Comparison of ENCODE assay signal across 11 cellular contexts in the genomic region with DNA sequence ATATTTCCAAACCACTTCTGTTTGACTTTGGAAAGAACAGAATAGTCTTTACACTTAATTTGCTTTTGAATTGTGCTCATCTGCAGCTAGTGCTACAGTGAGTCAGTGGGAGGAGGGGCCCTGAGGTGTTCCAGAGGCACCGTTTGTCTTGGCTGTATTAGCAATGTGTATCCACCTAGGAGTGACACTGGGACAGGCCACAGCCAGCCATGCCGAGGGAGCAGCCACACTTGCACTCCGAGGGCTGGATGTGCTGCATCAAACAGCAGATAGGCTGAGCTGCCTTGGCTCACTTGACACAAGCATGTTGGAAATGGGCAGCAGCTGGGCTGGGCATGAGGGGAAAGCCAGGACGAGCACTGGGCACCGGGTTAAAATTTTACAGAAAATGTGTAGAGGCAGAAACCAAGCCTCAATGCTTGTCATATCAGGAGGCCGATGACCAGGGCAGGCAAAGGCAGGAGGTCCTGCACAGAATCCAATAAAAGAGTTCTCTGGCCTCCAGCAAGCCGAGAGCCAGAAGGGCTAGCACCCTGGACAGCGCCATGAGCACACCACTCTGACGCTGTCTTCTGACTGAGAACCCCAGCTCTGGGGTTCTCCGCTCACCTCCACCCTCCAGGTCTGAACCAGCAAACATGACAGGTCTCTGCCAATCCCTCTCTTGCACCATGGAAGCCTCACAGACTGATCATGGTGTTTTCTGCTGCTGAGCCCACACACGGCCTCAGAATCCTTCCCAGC.
DNase-seq lines count a peak whose midpoint lies in the region; ATAC-seq and TF ChIP-seq lines count a peak whose summit lies in the region.
"Had no signal": no experiment of that assay in that cellular context is flagged by ENCODE, and none has a peak within 500 bp of the region (broad histone marks: within the 10 kb centered on the region; RNA-seq: fewer than 3 reads in every experiment).

No MANE protein-coding gene starts in this region.

- H3K79me1 ChIP-seq in IMR-90 (ENCODE audit: low read depth in 1 of 2, low read length in 2 of 2): no peaks in the 10 kb centered on the region

- H2BK20ac ChIP-seq in IMR-90 (ENCODE audit: low read depth, low read length): no peak overlapping the region

- H2AK9ac ChIP-seq in IMR-90 (replicated peaks; ENCODE audit: low read depth, low read length, poor library complexity): no peak overlapping the region

- H3K36me3 ChIP-seq in IMR-90 (ENCODE audit: control insufficient read depth, insufficient read depth, low read length): no peaks in the 10 kb centered on the region
- H3K36me3 ChIP-seq in uterus: no peaks in the 10 kb centered on the region

- no peaks in the 10 kb centered on the region for H3K27me3 Mint-ChIP-seq in activated naive CD8-positive, alpha-beta T cell treated with anti-CD3 and anti-CD28 coated beads, Interleukin-2, amount 50 U/mL, for 24 hours

- H3K27me3 ChIP-seq in IMR-90 (ENCODE audit: control insufficient read depth, insufficient read depth, low read length): no peaks in the 10 kb centered on the region
- no peaks in the 10 kb centered on the region for H3K27me3 ChIP-seq in uterus

- no peaks in the 10 kb centered on the region for H3K9me3 Mint-ChIP-seq in activated naive CD8-positive, alpha-beta T cell treated with anti-CD3 and anti-CD28 coated beads, Interleukin-2, amount 50 U/mL, for 24 hours

- no peak overlapping the region for H3K23ac ChIP-seq in IMR-90 (ENCODE audit: low read depth, low read length)

- 17% methylated on average over 2 of the region's 11 CpGs; no CpG with 5 or more reads in 1 of the 2 experiments for WGBS in IMR-90 (ENCODE audit: extremely low coverage in 2 of 2, insufficient read length in 1 of 2), 2 experiments

- CTCF ChIA-PET in IMR-90 (lab: Yijun Ruan, JAX): no interaction called here

- H4K20me1 ChIP-seq in IMR-90 (ENCODE audit: insufficient read depth, low read length): no peaks in the 10 kb centered on the region

- DNase-seq in ELR (ENCODE audit: low read depth): peak; percentile 6
- peak; percentile 10 for DNase-seq in IMR-90
- DNase-seq in activated naive CD8-positive, alpha-beta T cell treated with anti-CD3 and anti-CD28 coated beads, Interleukin-2, amount 50 U/mL, for 24 hours: peak; percentile 19
- peak; percentile 26 for DNase-seq in mucosa of gallbladder (ENCODE audit: low spot score)
- no peak for DNase-seq in central memory CD4-positive, alpha-beta T cell
- DNase-seq in NCI-H2029 (lab: John Stamatoyannopoulos, UW): no peak
- no peak for DNase-seq in uterus
- DNase-seq: activated naive CD4-positive, alpha-beta T cell treated with Interleukin-2 at 50 U/mL for 16 hours; NCI-H1092; SHP77 treated with DMSO at 0.1 percent for 48 hours had no signal

- no peak overlapping the region for H2BK120ac ChIP-seq in IMR-90 (ENCODE audit: low read depth, low read length)

- intact Hi-C loops in IMR-90 (cut with micrococcal nuclease): no loop called here
- intact Hi-C loops in uterus (cut with DNase I; ENCODE audit: low total_unique reads): no loop called here

- POLR2A ChIA-PET in IMR-90 (lab: Charles Lee; ENCODE audit: unreplicated experiment): no interaction called here

- no peak for TF ChIP-seq RAD21 in IMR-90 (IDR thresholded peaks at IDR 0.05; ENCODE audit: low read length)

- no peak overlapping the region for H3K56ac ChIP-seq in IMR-90 (ENCODE audit: extremely low read depth, insufficient read depth, low read length)

- no peak overlapping the region for H3K27ac ChIP-seq in IMR-90 (ENCODE audit: insufficient read depth, low read length)
- H3K27ac ChIP-seq in uterus: no peak overlapping the region

- H3K4me2 ChIP-seq in IMR-90 (ENCODE audit: low read depth, low read length): no peak overlapping the region

- TF ChIP-seq CTCF in IMR-90 (conservative IDR thresholded peaks at IDR 0.05; ENCODE audit: low read depth, low read length) (no peak), uterus (IDR thresholded peaks at IDR 0.05) (no peak)

- no peak overlapping the region for H3K14ac ChIP-seq in IMR-90 (replicated peaks; ENCODE audit: low read depth, low read length)

- H2AFZ ChIP-seq in IMR-90 (replicated peaks; ENCODE audit: low read length, poor library complexity): no peak overlapping the region

- no peak overlapping the region for H4K91ac ChIP-seq in IMR-90 (ENCODE audit: insufficient read depth, low read depth, low read length)

- no peak overlapping the region for H3K4ac ChIP-seq in IMR-90 (ENCODE audit: low read depth, low read length)

- dilution Hi-C loops in IMR-90 (cut with HindIII; ENCODE audit: low sequenced_read_pairs, unreplicated experiment): no loop called here

- TF ChIP-seq POLR2A in IMR-90 (IDR thresholded peaks at IDR 0.05; ENCODE audit: low read depth, low read length) (no peak), uterus (IDR thresholded peaks at IDR 0.05) (no peak)

- no peak overlapping the region for H3K27ac Mint-ChIP-seq in activated naive CD8-positive, alpha-beta T cell treated with anti-CD3 and anti-CD28 coated beads, Interleukin-2, amount 50 U/mL, for 24 hours
- H3K27ac Mint-ChIP-seq: nephron had no signal

- no peak overlapping the region for H2BK15ac ChIP-seq in IMR-90 (ENCODE audit: low read depth, low read length)

- H3K18ac ChIP-seq in IMR-90 (ENCODE audit: low read depth, low read length): no peak overlapping the region

- no peaks in the 10 kb centered on the region for H3K36me3 Mint-ChIP-seq in activated naive CD8-positive, alpha-beta T cell treated with anti-CD3 and anti-CD28 coated beads, Interleukin-2, amount 50 U/mL, for 24 hours (ENCODE audit: low read depth)

- H4K5ac ChIP-seq in IMR-90 (ENCODE audit: low read depth, low read length): no peak overlapping the region

- H3K4me1 Mint-ChIP-seq in activated naive CD8-positive, alpha-beta T cell treated with anti-CD3 and anti-CD28 coated beads, Interleukin-2, amount 50 U/mL, for 24 hours: no peaks in the 10 kb centered on the region
- H3K4me1 Mint-ChIP-seq: nephron had no signal

- ATAC-seq in IMR-90 (ENCODE audit: low read depth): peak; percentile 67
- ATAC-seq in activated naive CD8-positive, alpha-beta T cell treated with anti-CD3 and anti-CD28 coated beads, Interleukin-2, amount 50 U/mL, for 24 hours: no peak

- no peaks in the 10 kb centered on the region for H3K9me3 ChIP-seq in IMR-90 (ENCODE audit: control insufficient read depth, insufficient read depth, low read length)
- no peaks in the 10 kb centered on the region for H3K9me3 ChIP-seq in uterus

- H2BK5ac ChIP-seq in IMR-90 (ENCODE audit: low read depth, low read length, poor library complexity, severe bottlenecking): no peak overlapping the region

- no TSS peak for BruUV-seq in IMR-90 (replicated peaks; lab: Mats Ljungman, UMichigan)

- in situ Hi-C loops in IMR-90 (cut with MboI; ENCODE audit: low sequenced_read_pairs): no loop called here

- no peak overlapping the region for H4K8ac ChIP-seq in IMR-90 (ENCODE audit: low read depth in 2 of 2, low read length in 2 of 2)

- H3K9ac ChIP-seq in IMR-90 (ENCODE audit: low read depth, low read length): no peak overlapping the region

- H3K4me3 ChIP-seq in IMR-90 (ENCODE audit: insufficient read depth, low read depth, low read length) (no peak overlapping the region), uterus (no peak overlapping the region)

- no peak overlapping the region for H2AK5ac ChIP-seq in IMR-90 (ENCODE audit: low read depth, low read length)

- H3K4me3 Mint-ChIP-seq in activated naive CD8-positive, alpha-beta T cell treated with anti-CD3 and anti-CD28 coated beads, Interleukin-2, amount 50 U/mL, for 24 hours: no peak overlapping the region
- H3K4me3 Mint-ChIP-seq: nephron had no signal

- H3K9me1 ChIP-seq in IMR-90 (ENCODE audit: insufficient read depth, low read length): no peaks in the 10 kb centered on the region

- H3K4me1 ChIP-seq in IMR-90 (ENCODE audit: control insufficient read depth, insufficient read depth, low read length): no peaks in the 10 kb centered on the region
- no peaks in the 10 kb centered on the region for H3K4me1 ChIP-seq in uterus

TF ChIP-seq in IMR-90, 13 proteins besides CTCF, POLR2A, EP300 and RAD21:
- no peak for TF ChIP-seq SMC3 (IDR thresholded peaks at IDR 0.05; ENCODE audit: low read depth, low read length)
- TF ChIP-seq CHD1 (IDR thresholded peaks at IDR 0.05; ENCODE audit: low read depth, low read length): no peak
- TF ChIP-seq RFX5 (IDR thresholded peaks at IDR 0.05; ENCODE audit: low read depth, low read length): no peak
- no peak for TF ChIP-seq MAZ (IDR thresholded peaks at IDR 0.05; ENCODE audit: borderline replicate concordance, low read depth, low read length)
- TF ChIP-seq, protein P1, sequence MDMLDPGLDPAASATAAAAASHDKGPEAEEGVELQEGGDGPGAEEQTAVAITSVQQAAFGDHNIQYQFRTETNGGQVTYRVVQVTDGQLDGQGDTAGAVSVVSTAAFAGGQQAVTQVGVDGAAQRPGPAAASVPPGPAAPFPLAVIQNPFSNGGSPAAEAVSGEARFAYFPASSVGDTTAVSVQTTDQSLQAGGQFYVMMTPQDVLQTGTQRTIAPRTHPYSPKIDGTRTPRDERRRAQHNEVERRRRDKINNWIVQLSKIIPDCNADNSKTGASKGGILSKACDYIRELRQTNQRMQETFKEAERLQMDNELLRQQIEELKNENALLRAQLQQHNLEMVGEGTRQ (IDR thresholded peaks at IDR 0.05; ENCODE audit: low read depth, low read length): no peak
- no peak for TF ChIP-seq BHLHE40 (IDR thresholded peaks at IDR 0.05; ENCODE audit: low read depth, low read length)
- TF ChIP-seq NFE2L2 (IDR thresholded peaks at IDR 0.05; ENCODE audit: low read depth, low read length): no peak
- no peak for TF ChIP-seq MAFK (IDR thresholded peaks at IDR 0.05; ENCODE audit: low read depth, low read length)
- no peak for TF ChIP-seq RCOR1 (IDR thresholded peaks at IDR 0.05; ENCODE audit: insufficient replicate concordance, low read length)
- TF ChIP-seq CEBPB (IDR thresholded peaks at IDR 0.05; ENCODE audit: low read depth, low read length): no peak

Comparison
In these comparisons a context has a peak if more than half of its experiments do, and no peak if none do; other contexts are left out.
1. DNase-seq: peak in ELR (single experiment), IMR-90 (single experiment), activated naive CD8-positive, alpha-beta T cell treated with anti-CD3 and anti-CD28 coated beads, Interleukin-2, amount 50 U/mL, for 24 hours (single experiment) and mucosa of gallbladder (single experiment); none in central memory CD4-positive, alpha-beta T cell (single experiment), NCI-H2029 (single experiment) and uterus (0 of 2).